Comparison of ENCODE assay signal across 23 cellular contexts in genomic region chr20:25353368-25353753, GRCh38. TPM values are rescaled to one million over a fixed set of nuclear protein-coding genes. Genes with fewer than 3 reads are reported as not detected.
DNase-seq lines count a peak whose midpoint lies in the region; ATAC-seq and TF ChIP-seq lines count a peak whose summit lies in the region.
"Had no signal": no experiment of that assay in that cellular context is flagged by ENCODE, and none has a peak within 500 bp of the region (broad histone marks: within the 10 kb centered on the region; RNA-seq: fewer than 3 reads in every experiment).

No MANE protein-coding gene starts in this region.

- no peaks in the 10 kb centered on the region for H3K27me3 ChIP-seq in HUES48 (ENCODE audit: control insufficient read depth, insufficient read depth, low read length)
- H3K27me3 ChIP-seq: esophagus squamous epithelium, gastrocnemius medialis, ovary, right lobe of liver had no signal

- H3K4me3 Mint-ChIP-seq in mesothelial cell of epicardium, result peak overlapping the region; percentile 9
- H3K4me3 Mint-ChIP-seq in activated T-cell treated with anti-CD3 and anti-CD28 coated beads, Interleukin-2, amount 50 U/mL, for 72 hours, result no peak overlapping the region
- H3K4me3 Mint-ChIP-seq: activated CD8-positive, alpha-beta T cell treated with anti-CD3 and anti-CD28 coated beads, Interleukin-2, amount 10 ng/mL, durations not matched to agents 7 days and 5 days; T-helper 1 cell treated with Interleukin-12 subunit alpha and Interleukin-12 subunit beta and Interleukin-4 antibody, amounts not matched to agents 30 μg/mL and 1 μg/mL, for 36 hours had no signal

- H3K4me1 Mint-ChIP-seq in mesothelial cell of epicardium, result peaks cover 18% of the 10 kb centered on the region
- peaks cover 5% of the 10 kb centered on the region for H3K4me1 Mint-ChIP-seq in activated T-cell treated with anti-CD3 and anti-CD28 coated beads, Interleukin-2, amount 50 U/mL, for 72 hours (ENCODE audit: low read depth)

- H3K9ac ChIP-seq in HUES48 (ENCODE audit: low read depth, low read length), result no peak overlapping the region; the same call in 1 of the 2 replicates

- no peaks in the 10 kb centered on the region for H3K27me3 Mint-ChIP-seq in mesothelial cell of epicardium (ENCODE audit: low read depth)
- no peaks in the 10 kb centered on the region for H3K27me3 Mint-ChIP-seq in activated T-cell treated with anti-CD3 and anti-CD28 coated beads, Interleukin-2, amount 50 U/mL, for 72 hours (ENCODE audit: low read depth)

- H3K36me3 Mint-ChIP-seq in mesothelial cell of epicardium, result peaks cover 2% of the 10 kb centered on the region
- H3K36me3 Mint-ChIP-seq in activated T-cell treated with anti-CD3 and anti-CD28 coated beads, Interleukin-2, amount 50 U/mL, for 72 hours (ENCODE audit: insufficient read depth in 2 of 2), result no peaks in the 10 kb centered on the region

- no peak overlapping the region for H3K4me3 ChIP-seq in HUES48 (ENCODE audit: low read depth, low read length)
- H3K4me3 ChIP-seq: esophagus squamous epithelium, gastrocnemius medialis, ovary, right lobe of liver had no signal

- TF ChIP-seq CTCF in mesothelial cell of epicardium (IDR thresholded peaks at IDR 0.05; ENCODE audit: unreplicated experiment), result no peak

- peaks cover 9% of the 10 kb centered on the region for H3K9me3 Mint-ChIP-seq in mesothelial cell of epicardium
- no peaks in the 10 kb centered on the region for H3K9me3 Mint-ChIP-seq in activated T-cell treated with anti-CD3 and anti-CD28 coated beads, Interleukin-2, amount 50 U/mL, for 72 hours
- H3K9me3 Mint-ChIP-seq: HFFc6 had no signal

- H3K27ac ChIP-seq in HUES48 (ENCODE audit: low read depth, low read length), result peak overlapping the region; percentile 52
- H3K27ac ChIP-seq in angular gyrus (ENCODE audit: low read depth, low read length), result peak overlapping the region; percentile 62
- peak overlapping the region; percentile 58 for H3K27ac ChIP-seq in substantia nigra (ENCODE audit: low read depth, low read length, poor library complexity, severe bottlenecking)
- H3K27ac ChIP-seq: esophagus squamous epithelium, gastrocnemius medialis, ovary, right lobe of liver had no signal

- no peaks in the 10 kb centered on the region for H3K36me3 ChIP-seq in HUES48 (ENCODE audit: control insufficient read depth, insufficient read depth, low read length)
- H3K36me3 ChIP-seq: esophagus squamous epithelium, gastrocnemius medialis, ovary, right lobe of liver had no signal

- H3K27ac Mint-ChIP-seq in mesothelial cell of epicardium, result peak overlapping the region; percentile 76
- H3K27ac Mint-ChIP-seq in activated T-cell treated with anti-CD3 and anti-CD28 coated beads, Interleukin-2, amount 50 U/mL, for 72 hours, result no peak overlapping the region
- H3K27ac Mint-ChIP-seq: activated CD8-positive, alpha-beta T cell treated with anti-CD3 and anti-CD28 coated beads, Interleukin-2, amount 10 ng/mL, durations not matched to agents 7 days and 5 days; T-helper 1 cell treated with Interleukin-12 subunit alpha and Interleukin-12 subunit beta and Interleukin-4 antibody, amounts not matched to agents 30 μg/mL and 1 μg/mL, for 36 hours had no signal

- peaks cover 58% of the 10 kb centered on the region for H3K4me1 ChIP-seq in HUES48 (ENCODE audit: control insufficient read depth, insufficient read depth, low read length)
- H3K4me1 ChIP-seq: gastrocnemius medialis, right lobe of liver had no signal

- no peaks in the 10 kb centered on the region for H3K9me3 ChIP-seq in HUES48 (ENCODE audit: control insufficient read depth, insufficient read depth, low read length)
- H3K9me3 ChIP-seq: esophagus squamous epithelium, gastrocnemius medialis, ovary, right lobe of liver had no signal

- DNase-seq in mesothelial cell of epicardium (ENCODE audit: low spot score in 2 of 2, unreplicated experiment in 2 of 2) (no peak), substantia nigra (lab: John Stamatoyannopoulos, UW) (no peak), OCI-M2 (lab: John Stamatoyannopoulos, UW; ENCODE audit: unreplicated experiment) (no peak)
- no peak for DNase-seq in activated T-cell treated with anti-CD3 and anti-CD28 coated beads, Interleukin-2, amount 50 U/mL, for 72 hours
- DNase-seq: activated CD8-positive, alpha-beta T cell treated with anti-CD3 and anti-CD28 coated beads, Interleukin-2, amount 10 ng/mL, durations not matched to agents 7 days and 5 days; activated effector memory CD4-positive, alpha-beta T cell treated with anti-CD3 and anti-CD28 coated beads, Interleukin-2, amount 50 U/mL, for 16 hours; activated T-cell treated with anti-CD3 and anti-CD28 coated beads for 4 hours; EL; esophagus squamous epithelium; gastrocnemius medialis; HFFc6; hypothalamus; NCI-H1048; NCI-H1694 treated with DMSO at 0.1 percent for 48 hours; NCI-H2171 treated with DMSO at 0.1 percent for 48 hours; ovary; right lobe of liver; stimulated activated CD4-positive, alpha-beta T cell treated with anti-CD3 and anti-CD28 coated beads, Interleukin-4, amount 100 ng/mL, for 4 hours; stimulated activated naive CD4-positive, alpha-beta T cell had no signal

- no peak for ATAC-seq in HG03159 (IDR thresholded peaks at IDR 0.05; ENCODE audit: unreplicated experiment)
- ATAC-seq in activated T-cell treated with anti-CD3 and anti-CD28 coated beads, Interleukin-2, amount 50 U/mL, for 72 hours (replicated peaks in 1 of 2), result no peak
- ATAC-seq: activated CD8-positive, alpha-beta T cell treated with anti-CD3 and anti-CD28 coated beads, Interleukin-2, amount 10 ng/mL, durations not matched to agents 7 days and 5 days; gastrocnemius medialis; right lobe of liver had no signal

RNA-seq across cellular contexts. Expression of gene ABHD12, which starts 37.3 kb away (rescaled TPM):
- total RNA-seq in mesothelial cell of epicardium, result 47.1 to 58.0 TPM (median 51.7 TPM) in 3 replicates
- 10 to 100 TPM; 25.5 to 26.5 TPM for total RNA-seq in activated T-cell treated with anti-CD3 and anti-CD28 coated beads, Interleukin-2, amount 50 U/mL, for 72 hours

RNA-seq across cellular contexts. Expression of gene GINS1, which starts 54.1 kb away (rescaled TPM):
- total RNA-seq in mesothelial cell of epicardium, result 13.7 to 15.5 TPM (median 13.7 TPM) in 3 replicates
- 10 to 100 TPM; 22.4 to 24.3 TPM for total RNA-seq in activated T-cell treated with anti-CD3 and anti-CD28 coated beads, Interleukin-2, amount 50 U/mL, for 72 hours
